Comparison of ENCODE assay signal across 9 cellular contexts in the genomic region with DNA sequence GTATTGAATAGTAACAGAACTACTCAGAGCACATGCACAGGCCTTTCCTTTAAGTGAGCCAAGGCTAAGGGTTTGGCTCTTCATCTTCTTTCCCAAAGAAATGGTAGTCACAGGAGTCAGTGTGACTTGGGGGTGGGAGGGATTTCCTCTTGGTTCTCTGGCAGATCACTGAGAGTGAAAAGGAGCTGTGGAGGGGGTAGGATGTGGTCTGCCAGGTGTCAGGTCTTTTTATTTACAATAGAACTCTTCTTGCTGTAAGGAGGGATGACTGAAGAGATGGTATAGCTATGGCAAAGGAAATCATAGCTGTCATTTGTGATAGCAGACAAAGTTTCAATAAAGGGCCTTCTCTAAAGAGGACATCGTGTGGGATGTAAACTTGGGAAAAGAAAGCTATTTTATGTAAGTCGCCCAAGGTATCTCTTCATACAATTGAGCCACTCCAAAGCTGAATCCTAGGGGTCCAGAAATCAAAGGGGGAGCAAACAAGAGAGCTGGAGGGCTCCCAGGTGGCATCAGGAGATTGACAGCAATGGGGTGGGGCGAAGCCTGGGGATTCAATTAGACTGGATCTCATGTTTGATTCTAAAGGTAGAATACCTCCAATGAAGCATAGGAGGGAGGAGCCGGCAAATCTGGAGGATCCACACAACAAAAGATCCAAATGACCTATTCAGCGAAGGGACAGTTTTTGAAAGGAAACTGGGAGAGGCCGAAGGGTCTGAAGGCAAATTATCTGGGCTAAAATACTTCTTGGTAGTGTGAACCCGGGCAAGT. TPM values are rescaled to one million over a fixed set of nuclear protein-coding genes. Genes with fewer than 3 reads are reported as not detected.
DNase-seq lines count a peak whose midpoint lies in the region; ATAC-seq and TF ChIP-seq lines count a peak whose summit lies in the region.
"Had no signal": no experiment of that assay in that cellular context is flagged by ENCODE, and none has a peak within 500 bp of the region (broad histone marks: within the 10 kb centered on the region; RNA-seq: fewer than 3 reads in every experiment).

No MANE protein-coding gene starts in this region.

- H3K56ac ChIP-seq in H9 (ENCODE audit: insufficient read length, low read depth, low read length): no peak overlapping the region

- CTCF ChIA-PET in Panc1 (lab: Charles Lee): no interaction called here

- no peak overlapping the region for H3K14ac ChIP-seq in H9 (ENCODE audit: insufficient read depth, low read length)

- H3K4me3 ChIP-seq in Panc1 (ENCODE audit: low read depth in 2 of 2, low read length in 2 of 2): no peak overlapping the region
- no peak overlapping the region for H3K4me3 ChIP-seq in gastrocnemius medialis

- H3T11ph ChIP-seq in H9 (ENCODE audit: low read length): no peak overlapping the region

- H2BK12ac ChIP-seq in H9 (ENCODE audit: insufficient read length, low read depth, low read length): no peak overlapping the region

- no peak overlapping the region; a peak in 1 of 5 replicates for H3K4me3 Mint-ChIP-seq in H9
- H3K4me3 Mint-ChIP-seq in endothelial cell (ENCODE audit: unreplicated experiment): peak overlapping the region; percentile 75

- H3K27me3 Mint-ChIP-seq in H9 (ENCODE audit: low read depth) (no peaks in the 10 kb centered on the region), endothelial cell (ENCODE audit: unreplicated experiment) (peaks cover 19% of the 10 kb centered on the region)

- intact Hi-C loops in Panc1 (cut with micrococcal nuclease; ENCODE audit: unreplicated experiment): no loop called here
- intact Hi-C loops in gastrocnemius medialis (cut with DNase I; ENCODE audit: low total_unique reads): loop anchor here (10.0 kb wide), 1 partner anchor 335 kb away; no protein-coding TSS in a partner anchor

- H3K23me2 ChIP-seq in H9 (ENCODE audit: insufficient read length, low read depth, low read length, poor library complexity, severe bottlenecking): peaks cover 4% of the 10 kb centered on the region

- TF ChIP-seq CTCF in H9 (conservative IDR thresholded peaks at IDR 0.05) (no peak), Panc1 (IDR thresholded peaks at IDR 0.05) (no peak), endothelial cell (IDR thresholded peaks at IDR 0.05; ENCODE audit: unreplicated experiment) (no peak), gastrocnemius medialis (IDR thresholded peaks at IDR 0.05 in 4 of 5, conservative IDR thresholded peaks at IDR 0.05 in 1 of 5) (no peak)

- H3K27ac Mint-ChIP-seq in H9: peak overlapping the region; percentile 97 to 100 (median 99)
- peak overlapping the region; percentile 99 for H3K27ac Mint-ChIP-seq in endothelial cell (ENCODE audit: unreplicated experiment)

- no peak overlapping the region for H3K27ac ChIP-seq in H9 (ENCODE audit: insufficient read length, low read depth, low read length)
- H3K27ac ChIP-seq in Panc1 (ENCODE audit: low read length): peak overlapping the region; percentile 100
- peak overlapping the region; percentile 83 to 97 (median 92) for H3K27ac ChIP-seq in gastrocnemius medialis

- H3K79me2 ChIP-seq in H9 (ENCODE audit: insufficient read depth, low read length): peaks cover 15% of the 10 kb centered on the region; the same call in 1 of the 2 replicates

- H3K27me3 ChIP-seq in H9 (ENCODE audit: insufficient read depth, low read length): no peaks in the 10 kb centered on the region
- H3K27me3 ChIP-seq in Panc1 (ENCODE audit: control insufficient read depth, insufficient read depth, low read length): no peaks in the 10 kb centered on the region
- H3K27me3 ChIP-seq in gastrocnemius medialis: no peaks in the 10 kb centered on the region

- peaks cover 20% of the 10 kb centered on the region for H3K36me3 ChIP-seq in Panc1 (ENCODE audit: control insufficient read depth, insufficient read depth, low read length)
- H3K36me3 ChIP-seq in gastrocnemius medialis: peaks cover 0 to 7% of the 10 kb centered on the region in 2 donors

- H4K8ac ChIP-seq in H9 (replicated peaks; ENCODE audit: insufficient read length, low read depth, low read length): no peak overlapping the region

- no TSS peak for BruUV-seq in Panc1 (replicated peaks; lab: Mats Ljungman, UMichigan)

- WGBS in H9 (ENCODE audit: extremely low coverage, insufficient read length, low lambda C conversion rate): no CpG with 5 or more reads among the region's 7 CpGs

- peaks cover 36 to 40% of the 10 kb centered on the region in 2 experiments for H3K4me1 Mint-ChIP-seq in H9
- H3K4me1 Mint-ChIP-seq in endothelial cell (ENCODE audit: unreplicated experiment): peaks cover 28% of the 10 kb centered on the region

- in situ Hi-C loops in Panc1 (cut with HindIII; ENCODE audit: low pct_unique_long_range_greater_than_20kb, low sequenced_read_pairs) (no loop called here), gastrocnemius medialis (cut with MboI; ENCODE audit: low sequenced_read_pairs in 4 of 4) (loop anchor here in 2 of 4 donors (5.0 kb wide), 2 partner anchors 43 to 68 kb away; no protein-coding TSS in a partner anchor)

- H3K9ac ChIP-seq in H9 (ENCODE audit: extremely low read depth, insufficient read length, low read length): no peak overlapping the region

- no peak overlapping the region for H2AK5ac ChIP-seq in H9 (ENCODE audit: insufficient read length, low read length)

- ATAC-seq in Panc1 (no peak), gastrocnemius medialis (no peak), HG03108 (IDR thresholded peaks at IDR 0.05; ENCODE audit: unreplicated experiment) (no peak), GM19452 (IDR thresholded peaks at IDR 0.05; ENCODE audit: unreplicated experiment) (no peak)

- H4K91ac ChIP-seq in H9 (ENCODE audit: insufficient read length, low read depth, low read length): no peak overlapping the region

- H4K5ac ChIP-seq in H9 (ENCODE audit: insufficient read length, low read depth, low read length): no peak overlapping the region

- H2BK20ac ChIP-seq in H9 (ENCODE audit: low read depth, low read length, poor library complexity, severe bottlenecking): no peak overlapping the region

- no peak overlapping the region for H3K23ac ChIP-seq in H9 (ENCODE audit: insufficient read length, low read depth, low read length)

- H3K18ac ChIP-seq in H9 (ENCODE audit: insufficient read length, low read depth, low read length): no peak overlapping the region

- no peak overlapping the region for H2BK15ac ChIP-seq in H9 (ENCODE audit: low read depth, low read length)

- H3K79me1 ChIP-seq in H9 (ENCODE audit: insufficient read depth, low read depth, low read length, poor library complexity, severe bottlenecking): no peaks in the 10 kb centered on the region

- H3K9me3 ChIP-seq in H9 (ENCODE audit: control insufficient read depth, low read depth, low read length): no peaks in the 10 kb centered on the region
- no peaks in the 10 kb centered on the region for H3K9me3 ChIP-seq in Panc1 (ENCODE audit: control insufficient read depth, insufficient read depth, low read depth, low read length)
- H3K9me3 ChIP-seq in gastrocnemius medialis: no peaks in the 10 kb centered on the region

- H2BK5ac ChIP-seq in H9 (ENCODE audit: insufficient read length, low read length): no peak overlapping the region

- no peaks in the 10 kb centered on the region for H4K20me1 ChIP-seq in H9 (ENCODE audit: control insufficient read depth, insufficient read depth, insufficient read length)

- H2AFZ ChIP-seq in H9 (ENCODE audit: low read length): no peak overlapping the region

- POLR2A ChIA-PET in Panc1 (lab: Charles Lee): interaction anchor here (0.7 to 3.9 kb wide), 2 partner anchors 50 to 60 kb away, joined by 3 to 26 read pairs; no protein-coding TSS in a partner anchor

- H3K36me3 Mint-ChIP-seq in H9 (ENCODE audit: insufficient read depth in 1 of 3, low read depth in 3 of 3) (peaks cover 18 to 19% (median 18%) of the 10 kb centered on the region in 3 experiments), endothelial cell (ENCODE audit: low read depth, unreplicated experiment) (peaks cover 23% of the 10 kb centered on the region)

- peaks cover 6% of the 10 kb centered on the region; the same call in 1 of the 2 replicates for H3K4me1 ChIP-seq in H9 (ENCODE audit: insufficient read depth, low read length)
- peaks cover 35% of the 10 kb centered on the region for H3K4me1 ChIP-seq in Panc1 (ENCODE audit: control insufficient read depth, insufficient read depth, low read length)
- peaks cover 9 to 14% of the 10 kb centered on the region in 2 donors for H3K4me1 ChIP-seq in gastrocnemius medialis

- no peak for TF ChIP-seq POLR2A in gastrocnemius medialis (IDR thresholded peaks at IDR 0.05)

- no peak overlapping the region for H2BK120ac ChIP-seq in H9 (ENCODE audit: low read depth, low read length, poor library complexity, severe bottlenecking)

- DNase-seq in H9 (no peak), Panc1 (ENCODE audit: low read depth, low spot score) (no peak), endothelial cell (ENCODE audit: low spot score) (no peak), gastrocnemius medialis (no peak), cerebellum (ENCODE audit: low spot score) (no peak)
- DNase-seq in activated effector memory CD4-positive, alpha-beta T cell treated with anti-CD3 and anti-CD28 coated beads, Interleukin-2, amount 50 U/mL, for 16 hours: no peak
- DNase-seq: occipital lobe had no signal

- H3K4ac ChIP-seq in H9 (ENCODE audit: low read depth, low read length): no peak overlapping the region

- no peak overlapping the region for H3K4me2 ChIP-seq in H9 (ENCODE audit: insufficient read depth, insufficient read length, low read length)

- H3K9me3 Mint-ChIP-seq in H9: peaks cover 4% of the 10 kb centered on the region in 2 experiments; a peak in 3 of 5 replicates
- H3K9me3 Mint-ChIP-seq in endothelial cell (ENCODE audit: unreplicated experiment): no peaks in the 10 kb centered on the region

RNA-seq across cellular contexts. Expression of gene CHD2, which starts 20.0 kb away (rescaled TPM):
- total RNA-seq in H9 (2021): 56.7 and 63.3 TPM in 2 replicates
- total RNA-seq in Panc1 (2021; ENCODE audit: unreplicated experiment): 81.8 TPM
- polyA plus RNA-seq in Panc1 (2012; ENCODE audit: insufficient read length): 43.9 TPM
- total RNA-seq in endothelial cell (ENCODE audit: unreplicated experiment): 96.3 TPM
- total RNA-seq in gastrocnemius medialis: 10 to 100 TPM; 26.9 to 55.5 (median 33.7) TPM
- total RNA-seq in cerebellum: 198 TPM
